In the genomic region with DNA sequence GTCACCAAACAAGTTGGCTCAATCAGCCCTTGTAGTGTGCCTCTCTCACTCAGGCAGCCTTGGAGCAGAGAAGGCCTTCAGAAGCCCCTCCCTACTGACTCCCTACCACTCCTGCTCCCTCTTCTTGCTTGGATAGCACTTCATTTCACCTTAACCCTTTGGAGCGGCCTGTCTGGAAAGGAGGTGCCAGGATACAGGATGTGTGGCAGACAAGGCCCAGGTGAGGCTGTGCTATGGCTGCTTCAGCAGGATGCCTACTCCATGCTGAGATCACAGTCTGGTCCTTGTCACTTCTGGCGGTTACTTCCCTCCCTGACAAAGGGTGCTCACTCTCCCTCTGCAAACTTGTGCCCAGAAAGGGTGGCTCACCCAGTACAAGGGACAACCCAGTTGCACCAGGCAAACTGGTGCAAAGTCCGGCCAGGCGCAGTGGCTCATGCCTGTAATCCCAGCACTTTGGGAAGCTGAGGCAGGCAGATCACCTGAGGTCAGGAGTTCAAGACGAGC, we compare ENCODE assay signal across 9 cellular contexts. TPM values are rescaled to one million over a fixed set of nuclear protein-coding genes. Genes with fewer than 3 reads are reported as not detected.
A peak's percentile ranks its signal among the peaks of the same experiment; 100 is the strongest.
DNase-seq lines count a peak whose midpoint lies in the region; ATAC-seq lines count a peak whose summit lies in the region.
"Had no signal": no experiment of that assay in that cellular context is flagged by ENCODE, and none has a peak within 500 bp of the region (broad histone marks: within the 10 kb centered on the region; RNA-seq: fewer than 3 reads in every experiment).

No MANE protein-coding gene starts in this region.

- H3K27ac Mint-ChIP-seq in IgD-negative memory B cell = peak overlapping the region in 1 of 3 donors; percentile 73
- no peak overlapping the region for H3K27ac Mint-ChIP-seq in central memory CD8-positive, alpha-beta T cell (ENCODE audit: low read depth)
- H3K27ac Mint-ChIP-seq in naive thymus-derived CD8-positive, alpha-beta T cell = peak overlapping the region; percentile 43 to 88 (median 71)

- no peak overlapping the region for H3K27ac ChIP-seq in ACC112 (ENCODE audit: low read depth, low read length)

- peaks cover 20% of the 10 kb centered on the region for H3K4me1 ChIP-seq in ACC112 (ENCODE audit: control insufficient read depth, insufficient read depth, low read length, unreplicated experiment)

- DNase-seq in central memory CD8-positive, alpha-beta T cell (ENCODE audit: low spot score in 2 of 2) = no peak
- no peak for DNase-seq in naive thymus-derived CD8-positive, alpha-beta T cell
- DNase-seq in stimulated activated CD4-positive, alpha-beta T cell treated with anti-CD3 and anti-CD28 coated beads, Interleukin-12 subunit alpha, Interleukin-12 subunit beta, amount 100 ng/mL, for 4 hours = no peak
- no peak for DNase-seq in COR-L47 (lab: John Stamatoyannopoulos, UW)
- DNase-seq: NCI-H187 treated with DMSO at 0.1 percent for 48 hours had no signal

- peak overlapping the region; percentile 84 to 94 (median 89) for H3K4me3 Mint-ChIP-seq in IgD-negative memory B cell
- peak overlapping the region; percentile 78 for H3K4me3 Mint-ChIP-seq in central memory CD8-positive, alpha-beta T cell
- H3K4me3 Mint-ChIP-seq in naive thymus-derived CD8-positive, alpha-beta T cell = peak overlapping the region; percentile 79 to 89 (median 84)

- H3K27me3 Mint-ChIP-seq in IgD-negative memory B cell = no peaks in the 10 kb centered on the region
- H3K27me3 Mint-ChIP-seq in central memory CD8-positive, alpha-beta T cell = no peaks in the 10 kb centered on the region
- H3K27me3 Mint-ChIP-seq in naive thymus-derived CD8-positive, alpha-beta T cell = no peaks in the 10 kb centered on the region

- no peaks in the 10 kb centered on the region for H3K9me3 Mint-ChIP-seq in IgD-negative memory B cell
- H3K9me3 Mint-ChIP-seq in central memory CD8-positive, alpha-beta T cell = no peaks in the 10 kb centered on the region
- H3K9me3 Mint-ChIP-seq in naive thymus-derived CD8-positive, alpha-beta T cell = no peaks in the 10 kb centered on the region

- H2AFZ ChIP-seq in ACC112 (ENCODE audit: low read length, unreplicated experiment) = no peak overlapping the region

- H3K79me2 ChIP-seq in ACC112 (ENCODE audit: control insufficient read depth, insufficient read depth, low read length, unreplicated experiment) = peaks cover 8% of the 10 kb centered on the region

- ATAC-seq in central memory CD8-positive, alpha-beta T cell (replicated peaks; ENCODE audit: extremely low read depth, poor library complexity, severe bottlenecking) = no peak
- ATAC-seq in naive thymus-derived CD8-positive, alpha-beta T cell = no peak
- ATAC-seq in HG02759 (IDR thresholded peaks at IDR 0.05; ENCODE audit: unreplicated experiment) = no peak
- ATAC-seq in HG03280 (IDR thresholded peaks at IDR 0.05; ENCODE audit: unreplicated experiment) = no peak

- peaks cover 4% of the 10 kb centered on the region for H3K36me3 Mint-ChIP-seq in IgD-negative memory B cell
- peaks cover 5% of the 10 kb centered on the region for H3K36me3 Mint-ChIP-seq in central memory CD8-positive, alpha-beta T cell (ENCODE audit: insufficient read depth)
- peaks cover 0 to 13% (median 0%) of the 10 kb centered on the region in 3 donors for H3K36me3 Mint-ChIP-seq in naive thymus-derived CD8-positive, alpha-beta T cell

- no peaks in the 10 kb centered on the region for H3K36me3 ChIP-seq in ACC112 (ENCODE audit: insufficient read depth, low read length)

- POLR2A ChIA-PET in naive thymus-derived CD8-positive, alpha-beta T cell (lab: Charles Lee) = interaction anchor here (2.7 kb wide), 1 partner anchor 11 kb away, joined by 29 read pairs; the partner anchor contains the start of gene RBM6

- peaks cover 5 to 7% (median 7%) of the 10 kb centered on the region in 3 donors for H3K4me1 Mint-ChIP-seq in IgD-negative memory B cell
- peaks cover 31% of the 10 kb centered on the region for H3K4me1 Mint-ChIP-seq in central memory CD8-positive, alpha-beta T cell
- H3K4me1 Mint-ChIP-seq in naive thymus-derived CD8-positive, alpha-beta T cell = peaks cover 13 to 35% (median 27%) of the 10 kb centered on the region in 4 donors

- H3K4me3 ChIP-seq in ACC112 (ENCODE audit: low read depth, low read length) = peak overlapping the region; percentile 85

- H3K27me3 ChIP-seq in ACC112 (ENCODE audit: insufficient read depth, low read length) = no peaks in the 10 kb centered on the region

RNA-seq across cellular contexts. Expression of gene MON1A, which starts 1.0 kb away (rescaled TPM):
- polyA plus RNA-seq in IgD-negative memory B cell = 12.1 TPM
- 10 to 100 TPM in 1 of 2 experiments, 1 to 10 TPM in 1; 9.0 to 10.1 TPM for total RNA-seq in naive thymus-derived CD8-positive, alpha-beta T cell
- polyA plus RNA-seq in naive thymus-derived CD8-positive, alpha-beta T cell = 10 to 100 TPM; 12.2 to 21.0 (median 13.7) TPM

RNA-seq across cellular contexts. Expression of gene RBM6, which starts 11.4 kb away (rescaled TPM):
- polyA plus RNA-seq in IgD-negative memory B cell = 65.1 TPM
- total RNA-seq in naive thymus-derived CD8-positive, alpha-beta T cell = 100 to 1,000 TPM; 189 to 197 TPM
- polyA plus RNA-seq in naive thymus-derived CD8-positive, alpha-beta T cell = 10 to 100 TPM; 29.9 to 46.5 (median 31.7) TPM

RNA-seq across cellular contexts. Expression of gene MST1R, which starts 24.9 kb away (rescaled TPM):
- 1.2 TPM for polyA plus RNA-seq in IgD-negative memory B cell
- 1 to 10 TPM in 1 of 2 experiments, under 1 TPM in 1; 0.75 to 1.0 TPM for total RNA-seq in naive thymus-derived CD8-positive, alpha-beta T cell
- polyA plus RNA-seq in naive thymus-derived CD8-positive, alpha-beta T cell = under 1 TPM in 2 of 3 donors, not detected in 1; 0.19 to 0.58 TPM

RNA-seq across cellular contexts. Expression of gene CAMKV, which starts 58.9 kb away (rescaled TPM):
- polyA plus RNA-seq in IgD-negative memory B cell = not detected
- total RNA-seq in naive thymus-derived CD8-positive, alpha-beta T cell = not detected
- polyA plus RNA-seq in naive thymus-derived CD8-positive, alpha-beta T cell = not detected
